In the genomic region with DNA sequence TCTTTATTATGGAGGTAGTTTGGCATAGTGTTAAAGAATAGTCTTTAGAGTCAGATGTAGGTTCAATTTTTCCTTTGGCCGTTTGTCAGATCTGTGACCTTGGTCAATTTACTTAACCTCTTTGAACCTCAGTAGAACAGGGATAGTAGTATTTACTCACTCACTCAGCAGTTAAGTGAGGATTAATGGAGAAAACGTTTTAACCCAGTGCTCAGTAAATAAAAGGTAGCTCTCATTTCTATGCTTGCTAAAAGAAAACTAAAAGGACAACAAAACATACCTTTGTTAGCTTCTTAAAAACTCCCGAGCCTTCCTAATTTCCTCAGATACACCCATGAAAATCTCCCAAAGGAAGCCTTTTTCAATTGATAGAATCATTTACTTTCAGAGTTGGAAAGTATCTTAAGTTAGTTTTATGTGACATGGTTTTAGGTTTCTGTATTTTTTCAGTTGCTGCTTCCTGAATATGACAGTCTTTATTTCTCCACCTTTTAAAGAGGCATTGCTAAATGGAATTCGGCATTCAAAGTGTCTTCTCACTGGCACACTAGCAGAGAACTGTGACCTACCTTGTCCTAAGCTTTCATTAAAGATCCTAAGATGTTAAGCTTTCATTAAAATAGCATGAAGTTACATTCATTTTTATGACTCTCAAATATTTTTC, we compare ENCODE assay signal across 1 cellular context.
A peak's percentile ranks its signal among the peaks of the same experiment; 100 is the strongest.
TF ChIP-seq lines count a peak whose summit lies in the region.

No MANE protein-coding gene starts in this region.

TF ChIP-seq in HepG2, 621 proteins besides CTCF, POLR2A, EP300 and RAD21 (continued from another document):
- peak; percentile 74 for TF ChIP-seq HNF1A (IDR thresholded peaks at IDR 0.05; ENCODE audit: low read depth)
- TF ChIP-seq HNF1A (CRISPR knock-in tag; IDR thresholded peaks at IDR 0.05; ENCODE audit: borderline replicate concordance), result peak; percentile 78; the same call in 1 of the 2 replicates
- TF ChIP-seq, protein P1, sequence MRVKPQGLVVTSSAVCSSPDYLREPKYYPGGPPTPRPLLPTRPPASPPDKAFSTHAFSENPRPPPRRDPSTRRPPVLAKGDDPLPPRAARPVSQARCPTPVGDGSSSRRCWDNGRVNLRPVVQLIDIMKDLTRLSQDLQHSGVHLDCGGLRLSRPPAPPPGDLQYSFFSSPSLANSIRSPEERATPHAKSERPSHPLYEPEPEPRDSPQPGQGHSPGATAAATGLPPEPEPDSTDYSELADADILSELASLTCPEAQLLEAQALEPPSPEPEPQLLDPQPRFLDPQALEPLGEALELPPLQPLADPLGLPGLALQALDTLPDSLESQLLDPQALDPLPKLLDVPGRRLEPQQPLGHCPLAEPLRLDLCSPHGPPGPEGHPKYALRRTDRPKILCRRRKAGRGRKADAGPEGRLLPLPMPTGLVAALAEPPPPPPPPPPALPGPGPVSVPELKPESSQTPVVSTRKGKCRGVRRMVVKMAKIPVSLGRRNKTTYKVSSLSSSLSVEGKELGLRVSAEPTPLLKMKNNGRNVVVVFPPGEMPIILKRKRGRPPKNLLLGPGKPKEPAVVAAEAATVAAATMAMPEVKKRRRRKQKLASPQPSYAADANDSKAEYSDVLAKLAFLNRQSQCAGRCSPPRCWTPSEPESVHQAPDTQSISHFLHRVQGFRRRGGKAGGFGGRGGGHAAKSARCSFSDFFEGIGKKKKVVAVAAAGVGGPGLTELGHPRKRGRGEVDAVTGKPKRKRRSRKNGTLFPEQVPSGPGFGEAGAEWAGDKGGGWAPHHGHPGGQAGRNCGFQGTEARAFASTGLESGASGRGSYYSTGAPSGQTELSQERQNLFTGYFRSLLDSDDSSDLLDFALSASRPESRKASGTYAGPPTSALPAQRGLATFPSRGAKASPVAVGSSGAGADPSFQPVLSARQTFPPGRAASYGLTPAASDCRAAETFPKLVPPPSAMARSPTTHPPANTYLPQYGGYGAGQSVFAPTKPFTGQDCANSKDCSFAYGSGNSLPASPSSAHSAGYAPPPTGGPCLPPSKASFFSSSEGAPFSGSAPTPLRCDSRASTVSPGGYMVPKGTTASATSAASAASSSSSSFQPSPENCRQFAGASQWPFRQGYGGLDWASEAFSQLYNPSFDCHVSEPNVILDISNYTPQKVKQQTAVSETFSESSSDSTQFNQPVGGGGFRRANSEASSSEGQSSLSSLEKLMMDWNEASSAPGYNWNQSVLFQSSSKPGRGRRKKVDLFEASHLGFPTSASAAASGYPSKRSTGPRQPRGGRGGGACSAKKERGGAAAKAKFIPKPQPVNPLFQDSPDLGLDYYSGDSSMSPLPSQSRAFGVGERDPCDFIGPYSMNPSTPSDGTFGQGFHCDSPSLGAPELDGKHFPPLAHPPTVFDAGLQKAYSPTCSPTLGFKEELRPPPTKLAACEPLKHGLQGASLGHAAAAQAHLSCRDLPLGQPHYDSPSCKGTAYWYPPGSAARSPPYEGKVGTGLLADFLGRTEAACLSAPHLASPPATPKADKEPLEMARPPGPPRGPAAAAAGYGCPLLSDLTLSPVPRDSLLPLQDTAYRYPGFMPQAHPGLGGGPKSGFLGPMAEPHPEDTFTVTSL (CRISPR knock-in tag; IDR thresholded peaks at IDR 0.05; ENCODE audit: borderline replicate concordance), result peak; percentile 98
- TF ChIP-seq ZNF496 (CRISPR knock-in tag; IDR thresholded peaks at IDR 0.05; ENCODE audit: insufficient replicate concordance), result no peak
- no peak for TF ChIP-seq GTF2F1 (IDR thresholded peaks at IDR 0.05; ENCODE audit: low read length)
- 0 out of 2 replicates have a peak, but pooled peaks have one; percentile 68 for TF ChIP-seq SP140L (CRISPR knock-in tag; IDR thresholded peaks at IDR 0.05; ENCODE audit: borderline replicate concordance)
- TF ChIP-seq ZZZ3 (CRISPR knock-in tag; IDR thresholded peaks at IDR 0.05; ENCODE audit: borderline replicate concordance), result no peak
- peak; percentile 29; the same call in 1 of the 2 replicates for TF ChIP-seq ONECUT2 (CRISPR knock-in tag; IDR thresholded peaks at IDR 0.05)
- no peak for TF ChIP-seq CBX5 (CRISPR knock-in tag; IDR thresholded peaks at IDR 0.05; ENCODE audit: borderline replicate concordance)
- TF ChIP-seq YEATS4 (CRISPR knock-in tag; IDR thresholded peaks at IDR 0.05; ENCODE audit: borderline replicate concordance), result peak; percentile 25; the same call in 1 of the 2 replicates
- no peak for TF ChIP-seq ZNF343 (CRISPR knock-in tag; IDR thresholded peaks at IDR 0.05)
- no peak for TF ChIP-seq ZNF333 (CRISPR knock-in tag; IDR thresholded peaks at IDR 0.05; ENCODE audit: borderline replicate concordance)
- no peak for TF ChIP-seq HNRNPL (IDR thresholded peaks at IDR 0.05; ENCODE audit: low read depth, low read length)
- no peak for TF ChIP-seq SNAI1 (CRISPR knock-in tag; IDR thresholded peaks at IDR 0.05; ENCODE audit: borderline replicate concordance)
- no peak for TF ChIP-seq KDM2A (CRISPR knock-in tag; IDR thresholded peaks at IDR 0.05; ENCODE audit: borderline replicate concordance, low read depth)
- no peak for TF ChIP-seq ZNF547 (CRISPR knock-in tag; IDR thresholded peaks at IDR 0.05)
- TF ChIP-seq, protein P2, sequence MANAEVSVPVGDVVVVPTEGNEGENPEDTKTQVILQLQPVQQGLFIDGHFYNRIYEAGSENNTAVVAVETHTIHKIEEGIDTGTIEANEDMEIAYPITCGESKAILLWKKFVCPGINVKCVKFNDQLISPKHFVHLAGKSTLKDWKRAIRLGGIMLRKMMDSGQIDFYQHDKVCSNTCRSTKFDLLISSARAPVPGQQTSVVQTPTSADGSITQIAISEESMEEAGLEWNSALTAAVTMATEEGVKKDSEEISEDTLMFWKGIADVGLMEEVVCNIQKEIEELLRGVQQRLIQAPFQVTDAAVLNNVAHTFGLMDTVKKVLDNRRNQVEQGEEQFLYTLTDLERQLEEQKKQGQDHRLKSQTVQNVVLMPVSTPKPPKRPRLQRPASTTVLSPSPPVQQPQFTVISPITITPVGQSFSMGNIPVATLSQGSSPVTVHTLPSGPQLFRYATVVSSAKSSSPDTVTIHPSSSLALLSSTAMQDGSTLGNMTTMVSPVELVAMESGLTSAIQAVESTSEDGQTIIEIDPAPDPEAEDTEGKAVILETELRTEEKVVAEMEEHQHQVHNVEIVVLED (CRISPR knock-in tag; IDR thresholded peaks at IDR 0.05; ENCODE audit: borderline replicate concordance), result no peak
- TF ChIP-seq PRDM15 (CRISPR knock-in tag; IDR thresholded peaks at IDR 0.05), result no peak
- no peak for TF ChIP-seq ZNF83 (CRISPR knock-in tag; IDR thresholded peaks at IDR 0.05; ENCODE audit: borderline replicate concordance)
- no peak for TF ChIP-seq ZNF788 (CRISPR knock-in tag; IDR thresholded peaks at IDR 0.05; ENCODE audit: borderline replicate concordance)
- no peak for TF ChIP-seq SMAD3 (CRISPR knock-in tag; IDR thresholded peaks at IDR 0.05)
- TF ChIP-seq ZBTB3 (CRISPR knock-in tag; IDR thresholded peaks at IDR 0.05; ENCODE audit: borderline replicate concordance, low read depth), result no peak; the same call in 1 of the 2 replicates
- peak; percentile 90 for TF ChIP-seq HDAC2 (CRISPR knock-in tag; IDR thresholded peaks at IDR 0.05)
